In genomic region chr21:25568230-25568629, GRCh38 we compare ENCODE assay signal across 10 cellular contexts. TPM values are rescaled to one million over a fixed set of nuclear protein-coding genes. Genes with fewer than 3 reads are reported as not detected.
DNase-seq lines count a peak whose midpoint lies in the region; ATAC-seq, FAIRE-seq and TF ChIP-seq lines count a peak whose summit lies in the region.
"Had no signal": no experiment of that assay in that cellular context is flagged by ENCODE, and none has a peak within 500 bp of the region (broad histone marks: within the 10 kb centered on the region; RNA-seq: fewer than 3 reads in every experiment).

No MANE protein-coding gene starts in this region.

- peak overlapping the region; percentile 96 for H3K27ac Mint-ChIP-seq in activated naive CD8-positive, alpha-beta T cell treated with anti-CD3 and anti-CD28 coated beads, Interleukin-2, amount 50 U/mL, for 24 hours
- H3K27ac Mint-ChIP-seq in MCF 10A (ENCODE audit: low read depth, unreplicated experiment) = no peak overlapping the region

- peaks cover 66% of the 10 kb centered on the region for H3K4me1 Mint-ChIP-seq in activated naive CD8-positive, alpha-beta T cell treated with anti-CD3 and anti-CD28 coated beads, Interleukin-2, amount 50 U/mL, for 24 hours
- no peaks in the 10 kb centered on the region for H3K4me1 Mint-ChIP-seq in MCF 10A (ENCODE audit: insufficient read depth, unreplicated experiment)

- POLR2A ChIA-PET in HepG2 (lab: Yijun Ruan, JAX) = no interaction called here
- POLR2A ChIA-PET in MCF 10A (lab: Yijun Ruan, JAX) = interaction anchor here (0.7 kb wide), 1 partner anchor 10 kb away, joined by 3 read pairs; no protein-coding TSS in a partner anchor

- H3K27me3 ChIP-seq in liver (ENCODE audit: control insufficient read depth in 4 of 4, insufficient read depth in 4 of 4, low read length in 3 of 4) = no peaks in the 10 kb centered on the region
- no peaks in the 10 kb centered on the region for H3K27me3 ChIP-seq in HepG2 (ENCODE audit: control insufficient read depth in 1 of 2, insufficient read depth in 2 of 2, low read length in 2 of 2)
- no peaks in the 10 kb centered on the region for H3K27me3 ChIP-seq in transverse colon
- H3K27me3 ChIP-seq: suprapubic skin had no signal

- H3K4me1 ChIP-seq in liver (ENCODE audit: control insufficient read depth in 4 of 4, insufficient read depth in 4 of 4, low read length in 3 of 4) = no peaks in the 10 kb centered on the region
- no peaks in the 10 kb centered on the region for H3K4me1 ChIP-seq in HepG2 (ENCODE audit: insufficient read depth, low read length)
- peaks cover 0 to 9% (median 0%) of the 10 kb centered on the region in 4 donors for H3K4me1 ChIP-seq in transverse colon

- DNase-seq in HepG2 (ENCODE audit: low spot score) = no peak
- DNase-seq in activated naive CD8-positive, alpha-beta T cell treated with anti-CD3 and anti-CD28 coated beads, Interleukin-2, amount 50 U/mL, for 24 hours = peak; percentile 29
- peak; percentile 63 for DNase-seq in islet precursor cell
- peak; percentile 48 for DNase-seq in transverse colon
- no peak for DNase-seq in NCI-H187 treated with DMSO at 0.1 percent for 48 hours (lab: John Stamatoyannopoulos, UW)
- DNase-seq in MCF 10A (ENCODE audit: unreplicated experiment) = no peak
- DNase-seq: GOT3 had no signal

- 60% methylated on average over 5 of the region's 5 CpGs for WGBS in liver
- 86% methylated on average over 5 of the region's 5 CpGs for WGBS in HepG2 (ENCODE audit: low lambda C conversion rate)
- 25 to 36% methylated on average over 5 of the region's 5 CpGs for WGBS in transverse colon (ENCODE audit: low coverage in 1 of 2), 2 donors

- no TSS peak for BruUV-seq in HepG2 (replicated peaks; lab: Mats Ljungman, UMichigan)
- BruUV-seq in MCF 10A (replicated peaks; lab: Mats Ljungman, UMichigan) = no TSS peak

- no peaks in the 10 kb centered on the region for H3K27me3 Mint-ChIP-seq in activated naive CD8-positive, alpha-beta T cell treated with anti-CD3 and anti-CD28 coated beads, Interleukin-2, amount 50 U/mL, for 24 hours
- H3K27me3 Mint-ChIP-seq in MCF 10A (ENCODE audit: insufficient read depth, unreplicated experiment) = no peaks in the 10 kb centered on the region

- H3K9me3 ChIP-seq in liver (ENCODE audit: control insufficient read depth in 4 of 4, low read length in 3 of 4) = no peaks in the 10 kb centered on the region
- H3K9me3 ChIP-seq in HepG2 (ENCODE audit: low read length) = no peaks in the 10 kb centered on the region
- H3K9me3 ChIP-seq in transverse colon = no peaks in the 10 kb centered on the region
- H3K9me3 ChIP-seq: suprapubic skin had no signal

- no peak for TF ChIP-seq POLR2A in HepG2 (IDR thresholded peaks at IDR 0.05; ENCODE audit: insufficient read depth in 1 of 2, low read depth in 2 of 2, low read length in 2 of 2)
- no peak for TF ChIP-seq POLR2A in transverse colon (IDR thresholded peaks at IDR 0.05)

- no peak overlapping the region for H3K9ac ChIP-seq in liver (ENCODE audit: low read depth in 1 of 2, low read length in 2 of 2)
- H3K9ac ChIP-seq in HepG2 (ENCODE audit: insufficient read depth, low read depth, low read length) = no peak overlapping the region

- in situ Hi-C loops in HepG2 (cut with HindIII; ENCODE audit: extremely low pct_ligation_motif_present, low pct_unique_long_range_greater_than_20kb) = no loop called here
- in situ Hi-C loops in transverse colon (cut with MboI; ENCODE audit: low pct_ligation_motif_present in 1 of 4, low pct_unique_long_range_greater_than_20kb in 1 of 4, low sequenced_read_pairs in 3 of 4) = no loop called here

- H3K27ac ChIP-seq in liver (ENCODE audit: low read depth in 1 of 2, low read length in 2 of 2) = no peak overlapping the region
- H3K27ac ChIP-seq in HepG2 (ENCODE audit: extremely low read length, insufficient read depth, low read length) = no peak overlapping the region
- H3K27ac ChIP-seq in transverse colon = peak overlapping the region in 2 of 4 donors; percentile 13 to 39
- H3K27ac ChIP-seq: suprapubic skin had no signal

- no peak for FAIRE-seq in HepG2 (lab: Jason Lieb, UNC)

- no peaks in the 10 kb centered on the region for H3K79me2 ChIP-seq in HepG2 (ENCODE audit: insufficient read depth, low read length)

- TF ChIP-seq CTCF in liver (IDR thresholded peaks at IDR 0.05; ENCODE audit: low read depth, low read length, missing input control) (no peak), HepG2 (CRISPR knock-in tag; IDR thresholded peaks at IDR 0.05) (no peak), transverse colon (IDR thresholded peaks at IDR 0.05) (no peak), MCF 10A (IDR thresholded peaks at IDR 0.05; ENCODE audit: unreplicated experiment) (no peak)

- ATAC-seq in HepG2 (no peak), GM18870 (IDR thresholded peaks at IDR 0.05; ENCODE audit: unreplicated experiment) (no peak)
- no peak for ATAC-seq in activated naive CD8-positive, alpha-beta T cell treated with anti-CD3 and anti-CD28 coated beads, Interleukin-2, amount 50 U/mL, for 24 hours

- CTCF ChIA-PET in HepG2 (lab: Yijun Ruan, JAX; ENCODE audit: low intra/inter-chr PET ratio, low total read pairs) (no interaction called here), MCF 10A (lab: Yijun Ruan, JAX) (no interaction called here)

- no peak overlapping the region for H3K4me2 ChIP-seq in HepG2 (ENCODE audit: low read depth, low read length)

- no peak overlapping the region for H2AFZ ChIP-seq in HepG2 (ENCODE audit: low read length)

- H3K36me3 ChIP-seq in liver (ENCODE audit: control insufficient read depth in 4 of 4, insufficient read depth in 3 of 4, low read depth in 1 of 4, low read length in 3 of 4) = no peaks in the 10 kb centered on the region
- peaks cover 2 to 5% of the 10 kb centered on the region in 2 experiments; a peak in 1 of 5 replicates for H3K36me3 ChIP-seq in HepG2 (replicated peaks in 1 of 2; ENCODE audit: control insufficient read depth in 1 of 2, insufficient read depth in 2 of 2, low read length in 2 of 2)
- H3K36me3 ChIP-seq in transverse colon = no peaks in the 10 kb centered on the region
- H3K36me3 ChIP-seq: suprapubic skin had no signal

- no peak overlapping the region for H3K4me3 ChIP-seq in liver (ENCODE audit: low read depth in 1 of 3, low read length in 3 of 3)
- no peak overlapping the region for H3K4me3 ChIP-seq in HepG2 (replicated peaks in 1 of 3; ENCODE audit: insufficient read depth in 1 of 3, low read depth in 2 of 3, low read length in 3 of 3)
- H3K4me3 ChIP-seq in transverse colon = no peak overlapping the region
- H3K4me3 ChIP-seq: suprapubic skin had no signal

- intact Hi-C loops in HepG2 (cut with micrococcal nuclease; ENCODE audit: unreplicated experiment) = no loop called here
- intact Hi-C loops in transverse colon (cut with DNase I; ENCODE audit: low total_unique reads) = no loop called here
- intact Hi-C loops in MCF 10A (cut with micrococcal nuclease) = no loop called here

- no peaks in the 10 kb centered on the region for H4K20me1 ChIP-seq in HepG2 (ENCODE audit: insufficient read depth, low read length)

- peaks cover 95% of the 10 kb centered on the region for H3K36me3 Mint-ChIP-seq in activated naive CD8-positive, alpha-beta T cell treated with anti-CD3 and anti-CD28 coated beads, Interleukin-2, amount 50 U/mL, for 24 hours (ENCODE audit: low read depth)
- H3K36me3 Mint-ChIP-seq in MCF 10A (ENCODE audit: insufficient read depth, unreplicated experiment) = peaks cover 15% of the 10 kb centered on the region

- no peak for TF ChIP-seq EP300 in HepG2 (IDR thresholded peaks at IDR 0.05; ENCODE audit: low read depth in 2 of 2, low read length in 2 of 2)
- no peak for TF ChIP-seq EP300 in HepG2 (CRISPR knock-in tag; IDR thresholded peaks at IDR 0.05; ENCODE audit: borderline replicate concordance)
- TF ChIP-seq EP300 in transverse colon (IDR thresholded peaks at IDR 0.05; ENCODE audit: low read depth) = no peak

- peak overlapping the region; percentile 94 for H3K4me3 Mint-ChIP-seq in activated naive CD8-positive, alpha-beta T cell treated with anti-CD3 and anti-CD28 coated beads, Interleukin-2, amount 50 U/mL, for 24 hours
- no peak overlapping the region for H3K4me3 Mint-ChIP-seq in MCF 10A (ENCODE audit: unreplicated experiment)

- TF ChIP-seq RAD21 in liver (IDR thresholded peaks at IDR 0.05) (no peak), HepG2 (CRISPR knock-in tag; IDR thresholded peaks at IDR 0.05) (no peak)

- no peaks in the 10 kb centered on the region for H3K9me3 Mint-ChIP-seq in activated naive CD8-positive, alpha-beta T cell treated with anti-CD3 and anti-CD28 coated beads, Interleukin-2, amount 50 U/mL, for 24 hours
- no peaks in the 10 kb centered on the region for H3K9me3 Mint-ChIP-seq in MCF 10A (ENCODE audit: unreplicated experiment)

TF ChIP-seq in liver, 16 proteins besides CTCF, POLR2A, EP300 and RAD21 (continues in another document):
- TF ChIP-seq FOXA1 (IDR thresholded peaks at IDR 0.05) (no peak), TAF1 (conservative IDR thresholded peaks at IDR 0.05) (no peak)

TF ChIP-seq in HepG2, 621 proteins besides CTCF, POLR2A, EP300 and RAD21 (continues in another document):
- no peak for TF ChIP-seq ZBTB20 (CRISPR knock-in tag; IDR thresholded peaks at IDR 0.05; ENCODE audit: borderline replicate concordance, low read depth)

RNA-seq across cellular contexts. Expression of gene MRPL39, which starts 39.1 kb away (rescaled TPM):
- 10 to 100 TPM; 19.2 to 25.7 TPM for total RNA-seq in liver
- polyA plus RNA-seq in liver = 10 to 100 TPM; 23.1 to 35.7 TPM
- 91.2 and 141 TPM in 2 replicates for total RNA-seq in HepG2 (2016; rRNA removed; fragmentation: Illumina TruSeq; extraction: Trizol)
- 11.9 and 12.5 TPM in 2 replicates for total RNA-seq in HepG2 (2016; cell fraction: cytosol; rRNA removed; fragmentation: Illumina TruSeq; extraction: Trizol; ENCODE audit: low read depth)
- total RNA-seq in HepG2 (2016; cell fraction: insoluble cytoplasmic fraction; rRNA removed; fragmentation: Illumina TruSeq; extraction: Trizol) = 88.8 and 142 TPM in 2 replicates
- 14.3 and 18.5 TPM in 2 replicates for total RNA-seq in HepG2 (2016; cell fraction: membrane; rRNA removed; fragmentation: Illumina TruSeq; extraction: Trizol)
- 33.8 and 40.4 TPM in 2 replicates for total RNA-seq in HepG2 (2016; cell fraction: nucleus; rRNA removed; fragmentation: Illumina TruSeq; extraction: Trizol)
- 19.8 and 29.1 TPM in 2 replicates for polyA plus RNA-seq in HepG2 (2011; rRNA removed)
- polyA plus RNA-seq in HepG2 (2011; cell fraction: cytosol; rRNA removed) = 11.8 and 15.2 TPM in 2 replicates
- 4.5 and 5.4 TPM in 2 replicates for polyA plus RNA-seq in HepG2 (2011; cell fraction: nucleus; rRNA removed)
- 27.8 and 42.6 TPM in 2 replicates for polyA plus RNA-seq in HepG2 (2012)
- 7.7 and 8.7 TPM in 2 replicates for polyA plus RNA-seq in HepG2 (2016; cell fraction: cytosol; fragmentation: Illumina TruSeq; extraction: Trizol; ENCODE audit: low read depth)
- polyA plus RNA-seq in HepG2 (2016; cell fraction: insoluble cytoplasmic fraction; fragmentation: Illumina TruSeq; extraction: Trizol; ENCODE audit: low read depth) = 109 and 121 TPM in 2 replicates
- 9.3 and 12.6 TPM in 2 replicates for polyA plus RNA-seq in HepG2 (2016; cell fraction: membrane; fragmentation: Illumina TruSeq; extraction: Trizol; ENCODE audit: low read depth)
- 31.3 and 36.3 TPM in 2 replicates for polyA plus RNA-seq in HepG2 (2016; cell fraction: nucleus; fragmentation: Illumina TruSeq; extraction: Trizol; ENCODE audit: insufficient read depth, low read depth)
- polyA minus RNA-seq in HepG2 (2011; rRNA and poly(A)+ RNA removed; ENCODE audit: low replicate concordance) = 5.1 and 12.3 TPM in 2 replicates
- polyA minus RNA-seq in HepG2 (2011; cell fraction: cytosol; rRNA and poly(A)+ RNA removed) = 11.0 and 11.9 TPM in 2 replicates
- 23.2 and 30.5 TPM in 2 replicates for polyA minus RNA-seq in HepG2 (2011; cell fraction: nucleus; rRNA and poly(A)+ RNA removed)
- total RNA-seq in transverse colon = 10 to 100 TPM in 3 of 4 donors, not detected in 1; 10.1 to 16.8 (median 14.9) TPM
- 29.2 and 37.1 TPM in 2 replicates for total RNA-seq in MCF 10A (2022)

Comparison
In these comparisons a context has a peak if more than half of its experiments do, and no peak if none do; other contexts are left out.
1. DNase-seq: peak in activated naive CD8-positive, alpha-beta T cell treated with anti-CD3 and anti-CD28 coated beads, Interleukin-2, amount 50 U/mL, for 24 hours (single experiment), islet precursor cell (single experiment) and transverse colon (single experiment); none in HepG2 (single experiment), NCI-H187 treated with DMSO at 0.1 percent for 48 hours (single experiment) and MCF 10A (single experiment).